8 cellular contexts compared by ENCODE assay signal in the genomic region with DNA sequence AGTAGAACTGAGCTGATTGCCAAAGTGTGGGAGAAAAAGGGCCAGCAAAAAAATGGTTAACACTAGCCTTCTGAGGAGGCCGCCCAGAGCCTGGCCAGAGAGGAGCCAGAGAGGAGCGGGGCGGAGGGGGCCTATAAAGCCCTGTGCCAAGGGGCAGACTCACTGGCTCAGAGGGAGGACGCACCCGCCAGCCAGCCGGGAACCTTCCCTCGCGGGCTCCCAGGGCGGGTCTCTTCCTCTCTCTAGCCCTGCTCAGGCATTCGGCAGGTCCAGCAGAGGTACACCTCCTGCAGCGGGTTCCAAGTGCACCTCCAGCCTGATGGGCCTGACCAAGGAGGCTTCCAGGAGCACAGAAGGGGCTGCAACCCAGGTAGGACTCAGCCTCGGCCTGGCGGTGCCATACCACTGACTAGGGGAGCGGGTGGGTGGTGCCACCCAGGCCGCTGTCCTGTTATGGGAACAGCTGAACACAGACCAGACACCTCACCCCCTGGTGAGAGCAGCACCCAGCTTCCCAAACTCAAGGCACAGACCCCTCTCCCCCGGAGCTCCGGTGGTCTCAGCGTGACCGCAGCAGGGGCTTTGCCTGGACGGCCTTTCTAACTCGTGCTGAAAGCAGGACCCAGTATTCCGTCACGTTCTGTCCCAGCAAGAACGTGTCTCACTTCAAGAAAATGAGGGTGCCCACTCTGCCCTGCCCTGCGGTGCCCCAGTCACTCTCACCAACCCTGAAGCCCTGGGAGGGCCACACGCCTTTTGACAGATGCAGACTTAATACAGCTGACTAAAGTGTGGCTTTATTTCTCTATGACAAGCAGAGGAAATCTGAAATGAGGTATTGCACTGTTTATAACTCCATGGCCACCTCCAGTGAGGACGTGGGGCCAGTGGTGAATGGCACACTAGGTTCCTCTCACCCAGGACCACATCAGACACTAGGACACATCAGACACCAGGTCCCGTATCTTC. TPM values are rescaled to one million over a fixed set of nuclear protein-coding genes. Genes with fewer than 3 reads are reported as not detected.
A peak's percentile ranks its signal among the peaks of the same experiment; 100 is the strongest.
DNase-seq lines count a peak whose midpoint lies in the region; ATAC-seq and TF ChIP-seq lines count a peak whose summit lies in the region.

GPER1 (plus strand) TSS at position 162 of the 969 bp plus-strand sequence. CDS start 3,616 bp downstream, outside the sequence.

- H3K9me3 Mint-ChIP-seq in activated CD8-positive, alpha-beta T cell treated with anti-CD3 and anti-CD28 coated beads, Interleukin-2, amount 10 ng/mL, durations not matched to agents 7 days and 5 days (ENCODE audit: insufficient read depth): no peaks in the 10 kb centered on the region
- H3K9me3 Mint-ChIP-seq in progenitor cell of endocrine pancreas (ENCODE audit: low read depth): no peaks in the 10 kb centered on the region

- H3K4me1 Mint-ChIP-seq in activated CD8-positive, alpha-beta T cell treated with anti-CD3 and anti-CD28 coated beads, Interleukin-2, amount 10 ng/mL, durations not matched to agents 7 days and 5 days (ENCODE audit: low read depth): peaks cover 12% of the 10 kb centered on the region
- H3K4me1 Mint-ChIP-seq in progenitor cell of endocrine pancreas (ENCODE audit: low read depth): peaks cover 11% of the 10 kb centered on the region

- TF ChIP-seq CTCF in A673 (conservative IDR thresholded peaks at IDR 0.05; ENCODE audit: low read depth, low read length) (no peak), progenitor cell of endocrine pancreas (IDR thresholded peaks at IDR 0.05; ENCODE audit: unreplicated experiment) (no peak)

- H3K4me3 ChIP-seq in A673 (ENCODE audit: low read depth, low read length, poor library complexity, severe bottlenecking) (peak within 1 kb of the TSS; percentile 25), H7 (ENCODE audit: insufficient read depth, low read depth, low read length) (no peak within 1 kb of the TSS)

- DNase-seq in A673 (ENCODE audit: low spot score) (no peak), H7 (peak; percentile 91), glomerular visceral epithelial cell (ENCODE audit: extremely low spot score) (peak; percentile 66), progenitor cell of endocrine pancreas (ENCODE audit: low spot score, unreplicated experiment) (no peak), activated gamma-delta T cell (lab: John Stamatoyannopoulos, UW) (no peak)
- no peak for DNase-seq in activated CD8-positive, alpha-beta T cell treated with anti-CD3 and anti-CD28 coated beads, Interleukin-2, amount 10 ng/mL, durations not matched to agents 7 days and 5 days
- DNase-seq in activated naive CD4-positive, alpha-beta T cell treated with Interleukin-2 at 50 U/mL for 16 hours: no peak

- CTCF ChIA-PET in A673 (lab: Charles Lee): no interaction called here
- CTCF ChIA-PET in activated CD8-positive, alpha-beta T cell treated with anti-CD3 and anti-CD28 coated beads, Interleukin-2, amount 10 ng/mL, durations not matched to agents 7 days and 5 days (lab: Charles Lee): interaction anchor here (1.3 to 2.0 kb wide), 5 partner anchors 23 to 95 kb away, joined by 3 to 11 read pairs (median 3); a partner anchor contains a TSS

- H3K9me3 ChIP-seq in A673 (ENCODE audit: low read depth, low read length, poor library complexity, severe bottlenecking): no peaks in the 10 kb centered on the region

- H3K36me3 ChIP-seq in A673 (ENCODE audit: insufficient read depth, low read length, poor library complexity, severe bottlenecking) (no peaks in the 10 kb centered on the region), H7 (replicated peaks; ENCODE audit: control insufficient read depth, insufficient read depth, low read length) (peaks cover 3% of the 10 kb centered on the region; the same call in 1 of the 2 replicates)

- peak within 1 kb of the TSS; percentile 65 for H3K4me3 Mint-ChIP-seq in activated CD8-positive, alpha-beta T cell treated with anti-CD3 and anti-CD28 coated beads, Interleukin-2, amount 10 ng/mL, durations not matched to agents 7 days and 5 days
- peak within 1 kb of the TSS; percentile 60 for H3K4me3 Mint-ChIP-seq in progenitor cell of endocrine pancreas (ENCODE audit: low read depth)

- H3K4me1 ChIP-seq in A673 (ENCODE audit: insufficient read depth, low read length, poor library complexity, severe bottlenecking): peaks cover 12% of the 10 kb centered on the region

- no TSS peak for BruUV-seq in A673 (replicated peaks; lab: Mats Ljungman, UMichigan)

- intact Hi-C loops in A673 (cut with micrococcal nuclease; ENCODE audit: unreplicated experiment): no loop called here

- no peaks in the 10 kb centered on the region for H3K27me3 ChIP-seq in A673 (replicated peaks; ENCODE audit: insufficient read depth, low read depth, low read length, poor library complexity)
- no peaks in the 10 kb centered on the region for H3K27me3 ChIP-seq in H7 (ENCODE audit: control insufficient read depth, insufficient read depth, low read length)

- POLR2A ChIA-PET in A673 (lab: Charles Lee; ENCODE audit: low non-redundant PET): no interaction called here
- POLR2A ChIA-PET in activated CD8-positive, alpha-beta T cell treated with anti-CD3 and anti-CD28 coated beads, Interleukin-2, amount 10 ng/mL, durations not matched to agents 7 days and 5 days (lab: Charles Lee): no interaction called here

- H3K27ac ChIP-seq in A673 (ENCODE audit: low read depth, low read length, poor library complexity, severe bottlenecking): peak within 1 kb of the TSS; percentile 22

- H3K27ac Mint-ChIP-seq in activated CD8-positive, alpha-beta T cell treated with anti-CD3 and anti-CD28 coated beads, Interleukin-2, amount 10 ng/mL, durations not matched to agents 7 days and 5 days: no peak within 1 kb of the TSS
- H3K27ac Mint-ChIP-seq in progenitor cell of endocrine pancreas: peak within 1 kb of the TSS; percentile 80

- H3K27me3 Mint-ChIP-seq in activated CD8-positive, alpha-beta T cell treated with anti-CD3 and anti-CD28 coated beads, Interleukin-2, amount 10 ng/mL, durations not matched to agents 7 days and 5 days (ENCODE audit: low read depth): no peaks in the 10 kb centered on the region
- H3K27me3 Mint-ChIP-seq in progenitor cell of endocrine pancreas: no peaks in the 10 kb centered on the region

- no peaks in the 10 kb centered on the region for H3K36me3 Mint-ChIP-seq in activated CD8-positive, alpha-beta T cell treated with anti-CD3 and anti-CD28 coated beads, Interleukin-2, amount 10 ng/mL, durations not matched to agents 7 days and 5 days (ENCODE audit: low read depth)
- peaks cover 7% of the 10 kb centered on the region for H3K36me3 Mint-ChIP-seq in progenitor cell of endocrine pancreas (ENCODE audit: insufficient read depth)

- ATAC-seq in activated CD8-positive, alpha-beta T cell treated with anti-CD3 and anti-CD28 coated beads, Interleukin-2, amount 10 ng/mL, durations not matched to agents 7 days and 5 days: no peak
- ATAC-seq in GM21737 (IDR thresholded peaks at IDR 0.05; ENCODE audit: unreplicated experiment): no peak

RNA-seq across cellular contexts. Expression of gene GPER1, which starts in this region (rescaled TPM):
- 0.37 and 0.63 TPM in 2 replicates for total RNA-seq in A673 (2021)
- 0.14 and 0.63 TPM in 2 replicates for total RNA-seq in H7 (2014; rRNA removed; shearing (Covaris generic))
- under 1 TPM in 1 of 2 experiments, not detected in 1; 0.13 TPM for total RNA-seq in activated CD8-positive, alpha-beta T cell treated with anti-CD3 and anti-CD28 coated beads, Interleukin-2, amount 10 ng/mL, durations not matched to agents 7 days and 5 days
- total RNA-seq in progenitor cell of endocrine pancreas: 0.50 and 0.64 TPM in 2 replicates

Comparison
In these comparisons a context has a peak if more than half of its experiments do, and no peak if none do; other contexts are left out.
1. Peak in DNase-seq in H7; RNA of the gene not detected or under 1 TPM.